In the genomic region with DNA sequence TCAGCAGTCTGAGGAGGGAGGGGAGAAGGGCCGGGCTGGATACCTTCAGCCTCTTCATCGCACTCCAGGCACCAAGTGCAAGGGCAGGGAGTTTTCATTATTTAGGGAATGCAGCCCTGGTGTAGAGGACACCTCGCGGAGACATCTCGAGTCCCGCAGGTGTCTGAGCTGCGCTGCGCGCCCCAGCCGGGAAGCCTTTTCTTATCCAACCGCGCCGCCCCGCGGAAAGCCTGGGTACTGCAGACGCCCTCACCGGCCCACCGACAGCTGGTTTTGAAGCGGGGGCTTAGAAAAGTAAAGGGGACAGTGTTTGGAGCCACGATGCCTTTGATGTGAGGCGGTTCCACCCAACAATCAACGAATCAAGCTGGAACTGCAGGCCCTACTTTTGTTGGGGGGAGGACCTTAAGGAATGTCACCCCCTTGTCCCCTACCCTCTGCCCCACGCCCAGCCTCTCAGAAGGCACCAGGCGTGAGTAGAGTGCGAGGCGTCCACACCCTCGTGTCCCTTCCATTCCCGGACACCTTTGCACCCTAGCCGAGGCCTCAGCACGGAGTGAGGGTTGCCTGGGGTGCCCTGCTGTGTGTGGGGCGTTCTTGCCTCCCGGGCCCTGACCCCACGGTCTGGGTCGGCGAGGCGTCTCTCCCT, we compare ENCODE assay signal across 8 cellular contexts. TPM values are rescaled to one million over a fixed set of nuclear protein-coding genes. Genes with fewer than 3 reads are reported as not detected.
DNase-seq lines count a peak whose midpoint lies in the region; ATAC-seq, FAIRE-seq and TF ChIP-seq lines count a peak whose summit lies in the region.

No MANE protein-coding gene starts in this region.

- peaks cover 9% of the 10 kb centered on the region for H3K4me1 ChIP-seq in osteoblast (ENCODE audit: insufficient read depth, low read length)
- peaks cover 14 to 28% of the 10 kb centered on the region in 2 donors for H3K4me1 ChIP-seq in thoracic aorta (ENCODE audit: control insufficient read depth in 1 of 2, low read depth in 2 of 2)

- DNase-seq in EH (ENCODE audit: low read depth) (peak; percentile 44), RCC 7860 (ENCODE audit: low spot score) (peak; percentile 17), activated gamma-delta T cell (lab: John Stamatoyannopoulos, UW) (peak; percentile 46), frontal cortex (ENCODE audit: low spot score in 2 of 2) (peak; percentile 74 to 75), osteoblast (ENCODE audit: insufficient read length, low spot score, missing footprints) (peak; percentile 97), thoracic aorta (ENCODE audit: low spot score) (peak; percentile 25)

- TF ChIP-seq CTCF in osteoblast (IDR thresholded peaks at IDR 0.05; ENCODE audit: extremely low read depth, low read depth, low read length): peak; percentile 92
- TF ChIP-seq CTCF in thoracic aorta (IDR thresholded peaks at IDR 0.05): peak; percentile 88

- H3K27me3 ChIP-seq in osteoblast (ENCODE audit: insufficient read depth, low read length): peaks cover 59% of the 10 kb centered on the region
- no peaks in the 10 kb centered on the region for H3K27me3 ChIP-seq in thoracic aorta (replicated peaks; ENCODE audit: insufficient read depth)

- no peaks in the 10 kb centered on the region for H3K36me3 ChIP-seq in osteoblast (ENCODE audit: insufficient read depth, low read length)
- no peaks in the 10 kb centered on the region for H3K36me3 ChIP-seq in thoracic aorta

- H3K9me3 ChIP-seq in osteoblast (ENCODE audit: low read depth, low read length) (no peaks in the 10 kb centered on the region), thoracic aorta (no peaks in the 10 kb centered on the region)

- no peaks in the 10 kb centered on the region for H4K20me1 ChIP-seq in osteoblast (ENCODE audit: insufficient read depth, low read length)

- ATAC-seq in HG03565 (IDR thresholded peaks at IDR 0.05; ENCODE audit: unreplicated experiment): peak; percentile 31
- ATAC-seq in thoracic aorta (ENCODE audit: insufficient number of reproducible peaks, low FRiP score, low read depth): peak; percentile 24
- ATAC-seq in HG02571 (IDR thresholded peaks at IDR 0.05; ENCODE audit: unreplicated experiment): no peak

- H3K4me3 ChIP-seq in osteoblast (ENCODE audit: insufficient read depth, low read length) (peak overlapping the region; percentile 70), thoracic aorta (peak overlapping the region; percentile 70)

- H2AFZ ChIP-seq in osteoblast (ENCODE audit: low read length): peak overlapping the region; percentile 68

- H3K79me2 ChIP-seq in osteoblast (ENCODE audit: insufficient read depth, low read length): no peaks in the 10 kb centered on the region

- FAIRE-seq in RCC 7860 (lab: Jason Lieb, UNC) (no peak), frontal cortex (lab: Jason Lieb, UNC) (no peak)

- no peak overlapping the region for H3K27ac ChIP-seq in osteoblast (ENCODE audit: low read depth, low read length)
- H3K27ac ChIP-seq in thoracic aorta: no peak overlapping the region

- H3K4me2 ChIP-seq in osteoblast (ENCODE audit: insufficient read depth, low read length): peak overlapping the region; percentile 84

RNA-seq across cellular contexts. Expression of gene NKX2-2, which starts 8.6 kb away (rescaled TPM):
- total RNA-seq in frontal cortex (0.41 TPM), osteoblast (under 0.01 TPM in 1 of 2 replicates, not detected in the other), thoracic aorta (under 1 TPM in 1 of 2 donors, not detected in 1; 0.35 TPM)

Comparison
In these comparisons a context has a peak if more than half of its experiments do, and no peak if none do; other contexts are left out.
1. DNase-seq: peak in every context shown above with its lines; median percentile 97 in osteoblast; 74 in frontal cortex; 46 in activated gamma-delta T cell; 44 in EH; 25 in thoracic aorta; 17 in RCC 7860.